ENCODE assay signal across 1 cellular context in genomic region chr2:9342659-9343058, GRCh38.
TF ChIP-seq lines count a peak whose summit lies in the region.

No MANE protein-coding gene starts in this region.

TF ChIP-seq in K562, 482 proteins besides CTCF, POLR2A, EP300 and RAD21 (continued from another document):
- TF ChIP-seq NFYB (IDR thresholded peaks at IDR 0.05; ENCODE audit: extremely low read depth, insufficient read length) (no peak), RAD51 (IDR thresholded peaks at IDR 0.05; ENCODE audit: borderline replicate concordance, low read depth) (peak; percentile 69; the same call in 1 of the 2 replicates), NR2C2 (CRISPR knock-in tag; IDR thresholded peaks at IDR 0.05) (no peak), NR2C2 (tag; IDR thresholded peaks at IDR 0.05) (no peak), NCOA2 (IDR thresholded peaks at IDR 0.05; ENCODE audit: partially characterized antibody in 2 of 2) (no peak), ZNF436 (CRISPR knock-in tag; IDR thresholded peaks at IDR 0.05) (no peak), BMI1 (IDR thresholded peaks at IDR 0.05; ENCODE audit: low read length) (no peak), FOXJ2 (tag; IDR thresholded peaks at IDR 0.05) (no peak)
